In the genomic region with DNA sequence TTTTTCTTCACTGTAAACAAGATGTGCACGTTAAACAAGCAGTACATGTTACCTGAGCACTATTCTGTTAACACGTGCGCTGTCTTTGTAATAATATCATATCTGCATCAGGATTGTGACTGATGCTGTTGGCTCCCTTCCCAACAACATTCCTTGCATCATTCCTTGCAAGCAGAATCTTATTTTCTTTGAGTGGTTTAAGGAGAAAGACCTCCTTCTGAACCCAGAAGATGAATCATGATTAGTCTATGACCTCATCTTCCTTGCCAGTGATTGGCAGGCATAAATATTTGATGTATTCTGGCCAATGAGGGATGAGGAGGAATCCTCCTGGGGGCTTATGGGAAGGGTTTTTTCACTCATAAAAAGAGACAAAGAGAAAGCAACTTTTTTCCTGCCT, we compare ENCODE assay signal across 15 cellular contexts. TPM values are rescaled to one million over a fixed set of nuclear protein-coding genes. Genes with fewer than 3 reads are reported as not detected.
DNase-seq lines count a peak whose midpoint lies in the region; ATAC-seq, FAIRE-seq and TF ChIP-seq lines count a peak whose summit lies in the region.
"Had no signal": no experiment of that assay in that cellular context is flagged by ENCODE, and none has a peak within 500 bp of the region (broad histone marks: within the 10 kb centered on the region; RNA-seq: fewer than 3 reads in every experiment).

No MANE protein-coding gene starts in this region.

- DNase-seq in BJ (ENCODE audit: low read depth) (peak; percentile 32), NCI-H226 (peak; percentile 93), endothelial cell of umbilical vein (ENCODE audit: low read depth, low spot score) (peak; percentile 87), NCI-H345 treated with DMSO at 0.1 percent for 48 hours (lab: John Stamatoyannopoulos, UW; ENCODE audit: unreplicated experiment) (no peak), superior temporal gyrus (ENCODE audit: extremely low spot score) (no peak)
- DNase-seq in effector memory CD8-positive, alpha-beta T cell, result no peak
- DNase-seq: amygdala; CD8-positive, alpha-beta T cell; MM.1S; NCI-H748 treated with DMSO at 0.1 percent for 48 hours; substantia nigra; T-cell had no signal

- POLR2A ChIA-PET in BJ (lab: Charles Lee) (no interaction called here), endothelial cell of umbilical vein (lab: Charles Lee) (interaction anchor here (0.9 kb wide), 1 partner anchor 58 kb away, joined by 3 read pairs; a partner anchor contains a TSS)

- H3K9me2 ChIP-seq in neural cell (ENCODE audit: insufficient read depth, low read length), result no peaks in the 10 kb centered on the region

- H3K4me1 Mint-ChIP-seq in effector memory CD8-positive, alpha-beta T cell (ENCODE audit: low read depth in 2 of 2), result no peaks in the 10 kb centered on the region
- H3K4me1 Mint-ChIP-seq: T-cell had no signal

- H4K20me1 ChIP-seq in endothelial cell of umbilical vein (replicated peaks; ENCODE audit: control insufficient read depth, extremely low read depth, insufficient read depth, low read length) (no peaks in the 10 kb centered on the region), neural cell (ENCODE audit: insufficient read depth) (no peaks in the 10 kb centered on the region)

- peak; percentile 69 for TF ChIP-seq EP300 in neural cell (conservative IDR thresholded peaks at IDR 0.05; ENCODE audit: poor library complexity, severe bottlenecking)

- no peak overlapping the region for H3K4me3 Mint-ChIP-seq in effector memory CD8-positive, alpha-beta T cell
- H3K4me3 Mint-ChIP-seq: CD8-positive, alpha-beta T cell; T-cell had no signal

- H3K4me1 ChIP-seq in endothelial cell of umbilical vein (ENCODE audit: control insufficient read depth, extremely low read depth, insufficient read depth, low read length), result peaks cover 7% of the 10 kb centered on the region

- no peaks in the 10 kb centered on the region for H3F3A ChIP-seq in neural cell (ENCODE audit: insufficient read depth, low read length, poor library complexity, severe bottlenecking)

- H3K79me2 ChIP-seq in endothelial cell of umbilical vein (ENCODE audit: control insufficient read depth, insufficient read depth, low read length) (no peaks in the 10 kb centered on the region), neural cell (replicated peaks; ENCODE audit: insufficient read depth, low read length) (no peaks in the 10 kb centered on the region)

- no peak overlapping the region for H3K27ac Mint-ChIP-seq in effector memory CD8-positive, alpha-beta T cell
- H3K27ac Mint-ChIP-seq: CD8-positive, alpha-beta T cell; T-cell had no signal

- H3K9me3 ChIP-seq in endothelial cell of umbilical vein (replicated peaks; ENCODE audit: control insufficient read depth, insufficient read depth, low read length) (no peaks in the 10 kb centered on the region), neural cell (ENCODE audit: low read length) (no peaks in the 10 kb centered on the region)

- H3K4me2 ChIP-seq in endothelial cell of umbilical vein (ENCODE audit: insufficient read depth, low read length) (no peak overlapping the region), neural cell (ENCODE audit: low read length) (peak overlapping the region; percentile 40)

- FAIRE-seq in endothelial cell of umbilical vein (lab: Jason Lieb, UNC), result peak; percentile 71
- FAIRE-seq: GM19239 had no signal

- H3K27me3 Mint-ChIP-seq in effector memory CD8-positive, alpha-beta T cell, result peaks cover 30 to 34% of the 10 kb centered on the region in 2 donors

- no peak for ATAC-seq in effector memory CD8-positive, alpha-beta T cell (replicated peaks)
- no peak for ATAC-seq in HG02884 (IDR thresholded peaks at IDR 0.05; ENCODE audit: unreplicated experiment)
- ATAC-seq: CD8-positive, alpha-beta T cell; T-cell had no signal

- H3K9me1 ChIP-seq in endothelial cell of umbilical vein (replicated peaks; ENCODE audit: control insufficient read depth, extremely low read depth, insufficient read depth, low read length), result no peaks in the 10 kb centered on the region

- TF ChIP-seq CTCF in BJ (IDR thresholded peaks at IDR 0.05; ENCODE audit: insufficient read depth, low read depth, low read length), result no peak
- no peak for TF ChIP-seq CTCF in endothelial cell of umbilical vein (IDR thresholded peaks at IDR 0.05; ENCODE audit: extremely low read depth in 1 of 2, insufficient read depth in 1 of 2, low read depth in 1 of 2, low read length in 2 of 2)
- no peak for TF ChIP-seq CTCF in neural cell (IDR thresholded peaks at IDR 0.05; ENCODE audit: poor library complexity, severe bottlenecking)

- H3K27me3 ChIP-seq in BJ (ENCODE audit: control insufficient read depth, insufficient read depth, low read length) (no peaks in the 10 kb centered on the region), endothelial cell of umbilical vein (ENCODE audit: control insufficient read depth in 2 of 2, insufficient read depth in 2 of 2, low read length in 2 of 2) (no peaks in the 10 kb centered on the region), neural cell (ENCODE audit: insufficient read depth, low read depth, low read length) (no peaks in the 10 kb centered on the region)

- intact Hi-C loops in endothelial cell of umbilical vein (cut with micrococcal nuclease), result loop anchor here (1.0 kb wide), 1 partner anchor 46 kb away; a partner anchor contains a TSS

- H3K9ac ChIP-seq in endothelial cell of umbilical vein (replicated peaks; ENCODE audit: extremely low read depth, insufficient read depth, low read length), result no peak overlapping the region
- H3K9ac ChIP-seq in neural cell (ENCODE audit: low read length), result peak overlapping the region; percentile 58

- H3K9me3 Mint-ChIP-seq in effector memory CD8-positive, alpha-beta T cell, result no peaks in the 10 kb centered on the region
- H3K9me3 Mint-ChIP-seq: CD8-positive, alpha-beta T cell; T-cell had no signal

- H3K27ac ChIP-seq in endothelial cell of umbilical vein (ENCODE audit: insufficient read depth, low read depth, low read length) (no peak overlapping the region), neural cell (ENCODE audit: low read length) (peak overlapping the region; percentile 91)

- H3K4me3 ChIP-seq in BJ (ENCODE audit: low read depth, low read length), result no peak overlapping the region
- no peak overlapping the region for H3K4me3 ChIP-seq in endothelial cell of umbilical vein (replicated peaks in 1 of 3; ENCODE audit: insufficient read depth in 1 of 3, low read depth in 1 of 3, low read length in 3 of 3)
- H3K4me3 ChIP-seq in neural cell (ENCODE audit: low read length), result peak overlapping the region; percentile 53

- H3K36me3 Mint-ChIP-seq in effector memory CD8-positive, alpha-beta T cell (ENCODE audit: insufficient read depth), result no peaks in the 10 kb centered on the region
- H3K36me3 Mint-ChIP-seq: CD8-positive, alpha-beta T cell; T-cell had no signal

- H2AFZ ChIP-seq in endothelial cell of umbilical vein (ENCODE audit: low read depth, low read length), result no peak overlapping the region
- H2AFZ ChIP-seq in neural cell (ENCODE audit: low read depth, low read length), result no peak overlapping the region

- dilution Hi-C loops in endothelial cell of umbilical vein (cut with MboI; ENCODE audit: extremely low pct_ligation_motif_present, low sequenced_read_pairs), result no loop called here

- no TSS peak for BruUV-seq in endothelial cell of umbilical vein (replicated peaks; lab: Mats Ljungman, UMichigan)

- CTCF ChIA-PET in BJ (lab: Yijun Ruan, JAX) (no interaction called here), endothelial cell of umbilical vein (lab: Charles Lee) (interaction anchor here (1.2 kb wide), 1 partner anchor 9 kb away, joined by 3 read pairs; no protein-coding TSS in a partner anchor)

- no peaks in the 10 kb centered on the region for H3K36me3 ChIP-seq in BJ (ENCODE audit: control insufficient read depth, insufficient read depth, low read length)
- H3K36me3 ChIP-seq in endothelial cell of umbilical vein (ENCODE audit: control insufficient read depth in 2 of 2, extremely low read depth in 1 of 2, insufficient read depth in 2 of 2, low read length in 2 of 2), result no peaks in the 10 kb centered on the region
- H3K36me3 ChIP-seq in neural cell (ENCODE audit: insufficient read depth, low read length), result no peaks in the 10 kb centered on the region

- TF ChIP-seq RAD21 in neural cell (conservative IDR thresholded peaks at IDR 0.05), result no peak

- peak; percentile 34 for TF ChIP-seq POLR2A in endothelial cell of umbilical vein (IDR thresholded peaks at IDR 0.05; ENCODE audit: low read depth, low read length)

RNA-seq across cellular contexts. Expression of a gene that starts 46.2 kb away (rescaled TPM):
- 2.1 and 2.2 TPM in 2 replicates for polyA plus RNA-seq in BJ (2011; rRNA removed)
- polyA minus RNA-seq in BJ (2011; rRNA and poly(A)+ RNA removed), result 0.98 and 2.1 TPM in 2 replicates
- 4.0 and 5.4 TPM in 2 replicates for total RNA-seq in endothelial cell of umbilical vein
- 6.9 and 8.5 TPM in 2 replicates for polyA plus RNA-seq in endothelial cell of umbilical vein
- 2.6 and 3.6 TPM in 2 replicates for polyA plus RNA-seq in endothelial cell of umbilical vein (2011; cell fraction: cytosol; rRNA removed)
- 3.9 and 5.8 TPM in 2 replicates for polyA plus RNA-seq in endothelial cell of umbilical vein (2011; cell fraction: nucleus; rRNA removed)
- polyA plus RNA-seq in endothelial cell of umbilical vein (2012), result 2.8 and 4.4 TPM in 2 replicates
- 5.4 and 7.5 TPM in 2 replicates for polyA minus RNA-seq in endothelial cell of umbilical vein
- 1.1 TPM for polyA minus RNA-seq in endothelial cell of umbilical vein (2011; cell fraction: cytosol; rRNA and poly(A)+ RNA removed)
- 12.7 and 18.6 TPM in 2 replicates for polyA minus RNA-seq in endothelial cell of umbilical vein (2011; cell fraction: nucleus; rRNA and poly(A)+ RNA removed)
- 29.9 and 33.1 TPM in 2 replicates for polyA plus RNA-seq in neural cell
- 24.9 and 29.9 TPM in 2 replicates for polyA minus RNA-seq in neural cell

RNA-seq across cellular contexts. Expression of a gene that starts 46.4 kb away (rescaled TPM):
- polyA plus RNA-seq in BJ (2011; rRNA removed), result 35.5 and 61.1 TPM in 2 replicates
- polyA minus RNA-seq in BJ (2011; rRNA and poly(A)+ RNA removed), result 40.2 and 52.8 TPM in 2 replicates
- total RNA-seq in endothelial cell of umbilical vein, result 31.3 and 38.4 TPM in 2 replicates
- polyA plus RNA-seq in endothelial cell of umbilical vein, result 16.4 TPM in 2 replicates
- 22.9 and 26.2 TPM in 2 replicates for polyA plus RNA-seq in endothelial cell of umbilical vein (2011; cell fraction: cytosol; rRNA removed)
- polyA plus RNA-seq in endothelial cell of umbilical vein (2011; cell fraction: nucleus; rRNA removed), result 16.1 and 24.3 TPM in 2 replicates
- polyA plus RNA-seq in endothelial cell of umbilical vein (2012), result 46.2 and 47.4 TPM in 2 replicates
- polyA minus RNA-seq in endothelial cell of umbilical vein, result 46.8 and 57.2 TPM in 2 replicates
- 29.7 TPM for polyA minus RNA-seq in endothelial cell of umbilical vein (2011; cell fraction: cytosol; rRNA and poly(A)+ RNA removed)
- polyA minus RNA-seq in endothelial cell of umbilical vein (2011; cell fraction: nucleus; rRNA and poly(A)+ RNA removed), result 40.0 and 53.0 TPM in 2 replicates
- polyA plus RNA-seq in neural cell, result 35.7 and 36.2 TPM in 2 replicates
- 54.0 and 61.2 TPM in 2 replicates for polyA minus RNA-seq in neural cell

RNA-seq across cellular contexts. Expression of a gene that starts 57.9 kb away (rescaled TPM):
- 590 and 724 TPM in 2 replicates for polyA plus RNA-seq in BJ (2011; rRNA removed)
- polyA minus RNA-seq in BJ (2011; rRNA and poly(A)+ RNA removed), result 207 and 313 TPM in 2 replicates
- total RNA-seq in endothelial cell of umbilical vein, result 300 and 330 TPM in 2 replicates
- 454 and 506 TPM in 2 replicates for polyA plus RNA-seq in endothelial cell of umbilical vein
- 458 and 555 TPM in 2 replicates for polyA plus RNA-seq in endothelial cell of umbilical vein (2011; cell fraction: cytosol; rRNA removed)
- 274 and 371 TPM in 2 replicates for polyA plus RNA-seq in endothelial cell of umbilical vein (2011; cell fraction: nucleus; rRNA removed)
- polyA plus RNA-seq in endothelial cell of umbilical vein (2012), result 482 and 590 TPM in 2 replicates
- 169 and 179 TPM in 2 replicates for polyA minus RNA-seq in endothelial cell of umbilical vein
- polyA minus RNA-seq in endothelial cell of umbilical vein (2011; cell fraction: cytosol; rRNA and poly(A)+ RNA removed), result 120 TPM
- 292 and 324 TPM in 2 replicates for polyA minus RNA-seq in endothelial cell of umbilical vein (2011; cell fraction: nucleus; rRNA and poly(A)+ RNA removed)
- not detected in 2 replicates for polyA plus RNA-seq in neural cell
- not detected in 2 replicates for polyA minus RNA-seq in neural cell
- total RNA-seq: CD8-positive, alpha-beta T cell had no signal

Comparison
In these comparisons a context has a peak if more than half of its experiments do, and no peak if none do; other contexts are left out.
1. DNase-seq: peak in BJ (single experiment), NCI-H226 (single experiment) and endothelial cell of umbilical vein (single experiment); none in NCI-H345 treated with DMSO at 0.1 percent for 48 hours (single experiment), effector memory CD8-positive, alpha-beta T cell (0 of 3) and superior temporal gyrus (single experiment).
2. RNA of a gene that starts 57.9 kb away (polyA plus RNA-seq): 590 to 724 TPM in BJ and 274 to 590 TPM in endothelial cell of umbilical vein; not detected in neural cell; every median in the first group is over 100 times any median in the second.